In genomic region chr22:43823353-43823908, GRCh38 we compare ENCODE assay signal across 10 cellular contexts. TPM values are rescaled to one million over a fixed set of nuclear protein-coding genes. Genes with fewer than 3 reads are reported as not detected.
DNase-seq lines count a peak whose midpoint lies in the region; ATAC-seq and TF ChIP-seq lines count a peak whose summit lies in the region.
"Had no signal": no experiment of that assay in that cellular context is flagged by ENCODE, and none has a peak within 500 bp of the region (broad histone marks: within the 10 kb centered on the region; RNA-seq: fewer than 3 reads in every experiment).

No MANE protein-coding gene starts in this region.

- no peaks in the 10 kb centered on the region for H3K27me3 Mint-ChIP-seq in activated CD8-positive, alpha-beta memory T cell treated with anti-CD3 and anti-CD28 coated beads, Interleukin-2, amount 10 ng/mL, durations not matched to agents 7 days and 5 days
- H3K27me3 Mint-ChIP-seq in WTC11 (ENCODE audit: low read depth) = no peaks in the 10 kb centered on the region
- H3K27me3 Mint-ChIP-seq in type B pancreatic cell = no peaks in the 10 kb centered on the region

- TF ChIP-seq CTCF in WTC11 (IDR thresholded peaks at IDR 0.05) = no peak
- TF ChIP-seq CTCF in type B pancreatic cell (conservative IDR thresholded peaks at IDR 0.05) = no peak

- no peak for ATAC-seq in activated CD8-positive, alpha-beta memory T cell treated with anti-CD3 and anti-CD28 coated beads, Interleukin-2, amount 10 ng/mL, durations not matched to agents 7 days and 5 days
- ATAC-seq in WTC11 (peak; percentile 21), HG03097 (IDR thresholded peaks at IDR 0.05; ENCODE audit: low FRiP score, unreplicated experiment) (no peak)

- peak; percentile 44 for DNase-seq in activated CD8-positive, alpha-beta memory T cell treated with anti-CD3 and anti-CD28 coated beads for 24 hours
- DNase-seq in activated CD8-positive, alpha-beta memory T cell treated with anti-CD3 and anti-CD28 coated beads, Interleukin-2, amount 10 ng/mL, durations not matched to agents 7 days and 5 days = no peak
- DNase-seq in WTC11 (ENCODE audit: low spot score) (no peak), kidney glomerular epithelial cell (lab: John Stamatoyannopoulos, UW) (peak; percentile 84), type B pancreatic cell (ENCODE audit: extremely low spot score, unreplicated experiment) (peak; percentile 63), AML-193 (lab: John Stamatoyannopoulos, UW) (no peak)
- DNase-seq in activated CD8-positive, alpha-beta memory T cell treated with anti-CD3 and anti-CD28 coated beads, Interleukin-2, amount 50 U/mL, for 48 hours = no peak
- DNase-seq: Kasumi-1, uterus had no signal

- no peaks in the 10 kb centered on the region for H3K9me3 Mint-ChIP-seq in activated CD8-positive, alpha-beta memory T cell treated with anti-CD3 and anti-CD28 coated beads, Interleukin-2, amount 10 ng/mL, durations not matched to agents 7 days and 5 days (ENCODE audit: low read depth)
- H3K9me3 Mint-ChIP-seq in WTC11 (no peaks in the 10 kb centered on the region), type B pancreatic cell (no peaks in the 10 kb centered on the region)

- CTCF ChIA-PET in activated CD8-positive, alpha-beta memory T cell treated with anti-CD3 and anti-CD28 coated beads, Interleukin-2, amount 10 ng/mL, durations not matched to agents 7 days and 5 days (lab: Charles Lee) = no interaction called here
- CTCF ChIA-PET in WTC11 (lab: Charles Lee) = interaction anchor here (1.0 to 6.2 kb wide), 7 partner anchors 21 to 123 kb away, joined by 3 to 48 read pairs (median 4); no protein-coding TSS in a partner anchor

- H3K27ac Mint-ChIP-seq in activated CD8-positive, alpha-beta memory T cell treated with anti-CD3 and anti-CD28 coated beads, Interleukin-2, amount 10 ng/mL, durations not matched to agents 7 days and 5 days = no peak overlapping the region
- peak overlapping the region; percentile 71 for H3K27ac Mint-ChIP-seq in WTC11
- peak overlapping the region; percentile 74 for H3K27ac Mint-ChIP-seq in type B pancreatic cell

- no peak overlapping the region for H3K4me3 Mint-ChIP-seq in activated CD8-positive, alpha-beta memory T cell treated with anti-CD3 and anti-CD28 coated beads, Interleukin-2, amount 10 ng/mL, durations not matched to agents 7 days and 5 days
- H3K4me3 Mint-ChIP-seq in WTC11 (no peak overlapping the region), type B pancreatic cell (peak overlapping the region; percentile 20)

- POLR2A ChIA-PET in WTC11 (lab: Charles Lee) = no interaction called here

- H3K36me3 Mint-ChIP-seq in activated CD8-positive, alpha-beta memory T cell treated with anti-CD3 and anti-CD28 coated beads, Interleukin-2, amount 10 ng/mL, durations not matched to agents 7 days and 5 days = no peaks in the 10 kb centered on the region
- H3K36me3 Mint-ChIP-seq in WTC11 = peaks cover 8% of the 10 kb centered on the region
- H3K36me3 Mint-ChIP-seq in type B pancreatic cell = no peaks in the 10 kb centered on the region

- H3K4me1 Mint-ChIP-seq in activated CD8-positive, alpha-beta memory T cell treated with anti-CD3 and anti-CD28 coated beads, Interleukin-2, amount 10 ng/mL, durations not matched to agents 7 days and 5 days = no peaks in the 10 kb centered on the region
- H3K4me1 Mint-ChIP-seq in WTC11 = peaks cover 52% of the 10 kb centered on the region
- H3K4me1 Mint-ChIP-seq in type B pancreatic cell (ENCODE audit: unreplicated experiment) = peaks cover 15% of the 10 kb centered on the region

TF ChIP-seq in WTC11, 78 proteins besides CTCF, POLR2A, EP300 and RAD21:
- TF ChIP-seq ZNF512 (CRISPR knock-in tag; IDR thresholded peaks at IDR 0.05; ENCODE audit: borderline replicate concordance) (no peak), AR (CRISPR knock-in tag; IDR thresholded peaks at IDR 0.05) (no peak), E2F5 (CRISPR knock-in tag; IDR thresholded peaks at IDR 0.05) (no peak), CREB1 (CRISPR knock-in tag; IDR thresholded peaks at IDR 0.05) (no peak), ZNF219 (CRISPR knock-in tag; IDR thresholded peaks at IDR 0.05; ENCODE audit: borderline replicate concordance) (no peak), GTF2I (CRISPR knock-in tag; conservative IDR thresholded peaks at IDR 0.05) (no peak), TP53 (CRISPR knock-in tag; IDR thresholded peaks at IDR 0.05) (no peak), ZNF232 (CRISPR knock-in tag; IDR thresholded peaks at IDR 0.05) (no peak), ZNF671 (CRISPR knock-in tag; IDR thresholded peaks at IDR 0.05) (no peak)
- TF ChIP-seq, protein P1, sequence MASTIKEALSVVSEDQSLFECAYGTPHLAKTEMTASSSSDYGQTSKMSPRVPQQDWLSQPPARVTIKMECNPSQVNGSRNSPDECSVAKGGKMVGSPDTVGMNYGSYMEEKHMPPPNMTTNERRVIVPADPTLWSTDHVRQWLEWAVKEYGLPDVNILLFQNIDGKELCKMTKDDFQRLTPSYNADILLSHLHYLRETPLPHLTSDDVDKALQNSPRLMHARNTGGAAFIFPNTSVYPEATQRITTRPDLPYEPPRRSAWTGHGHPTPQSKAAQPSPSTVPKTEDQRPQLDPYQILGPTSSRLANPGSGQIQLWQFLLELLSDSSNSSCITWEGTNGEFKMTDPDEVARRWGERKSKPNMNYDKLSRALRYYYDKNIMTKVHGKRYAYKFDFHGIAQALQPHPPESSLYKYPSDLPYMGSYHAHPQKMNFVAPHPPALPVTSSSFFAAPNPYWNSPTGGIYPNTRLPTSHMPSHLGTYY (CRISPR knock-in tag; IDR thresholded peaks at IDR 0.05) = no peak

RNA-seq across cellular contexts. Expression of gene EFCAB6, which starts 11.3 kb away (rescaled TPM):
- under 1 TPM; 0.14 to 0.32 TPM for total RNA-seq in activated CD8-positive, alpha-beta memory T cell treated with anti-CD3 and anti-CD28 coated beads, Interleukin-2, amount 10 ng/mL, durations not matched to agents 7 days and 5 days
- total RNA-seq in WTC11 (2021) (0.25 to 0.94 TPM (median 0.41 TPM) in 3 replicates), type B pancreatic cell (ENCODE audit: low replicate concordance) (4.2 and 5.3 TPM in 2 replicates)

RNA-seq across cellular contexts. Expression of gene SULT4A1, which starts 38.9 kb away (rescaled TPM):
- total RNA-seq in activated CD8-positive, alpha-beta memory T cell treated with anti-CD3 and anti-CD28 coated beads, Interleukin-2, amount 10 ng/mL, durations not matched to agents 7 days and 5 days = not detected
- 12.5 to 13.0 TPM (median 12.6 TPM) in 3 replicates for total RNA-seq in WTC11 (2021)
- 7.5 and 10.8 TPM in 2 replicates for total RNA-seq in type B pancreatic cell (ENCODE audit: low replicate concordance)

Comparison
In these comparisons a context has a peak if more than half of its experiments do, and no peak if none do; other contexts are left out.
1. DNase-seq: peak in activated CD8-positive, alpha-beta memory T cell treated with anti-CD3 and anti-CD28 coated beads for 24 hours (single experiment), kidney glomerular epithelial cell (single experiment) and type B pancreatic cell (single experiment); none in activated CD8-positive, alpha-beta memory T cell treated with anti-CD3 and anti-CD28 coated beads, Interleukin-2, amount 10 ng/mL, durations not matched to agents 7 days and 5 days (single experiment), WTC11 (single experiment), activated CD8-positive, alpha-beta memory T cell treated with anti-CD3 and anti-CD28 coated beads, Interleukin-2, amount 50 U/mL, for 48 hours (single experiment) and AML-193 (0 of 2).